In genomic region chr1:47438321-47439150, GRCh38 we compare ENCODE assay signal across 8 cellular contexts. TPM values are rescaled to one million over a fixed set of nuclear protein-coding genes. Genes with fewer than 3 reads are reported as not detected.
DNase-seq lines count a peak whose midpoint lies in the region; ATAC-seq and TF ChIP-seq lines count a peak whose summit lies in the region.

No MANE protein-coding gene starts in this region.

- H3K4me3 ChIP-seq in fibroblast of lung (replicated peaks in 1 of 4; ENCODE audit: control extremely low read depth in 1 of 4, insufficient read depth in 1 of 4, low read depth in 3 of 4, low read length in 4 of 4) (peak overlapping the region in 3 of 4 experiments; percentile 22 to 78 (median 37)), spleen (peak overlapping the region; percentile 64 to 88 (median 70))

- no peak for ATAC-seq in GM21717 (IDR thresholded peaks at IDR 0.05; ENCODE audit: unreplicated experiment)
- no peak for ATAC-seq in GM18505 (IDR thresholded peaks at IDR 0.05; ENCODE audit: unreplicated experiment)

- H3K27ac Mint-ChIP-seq in activated CD4-positive, alpha-beta T cell treated with anti-CD3 and anti-CD28 coated beads, Interleukin-2, amount 10 ng/mL, durations not matched to agents 24 days and 14 days, result peak overlapping the region; percentile 41

- H3K36me3 ChIP-seq in fibroblast of lung (ENCODE audit: control insufficient read depth, insufficient read depth, low read length), result no peaks in the 10 kb centered on the region
- peaks cover 0 to 1% (median 0%) of the 10 kb centered on the region in 6 donors for H3K36me3 ChIP-seq in spleen

- H2AFZ ChIP-seq in fibroblast of lung (ENCODE audit: low read length), result peak overlapping the region; percentile 8

- H3K9me3 ChIP-seq in fibroblast of lung (ENCODE audit: control insufficient read depth, insufficient read depth, low read depth, low read length) (no peaks in the 10 kb centered on the region), spleen (peaks cover 0 to 2% (median 0%) of the 10 kb centered on the region in 8 donors)

- H3K79me2 ChIP-seq in fibroblast of lung (ENCODE audit: control insufficient read depth, insufficient read depth, low read length), result no peaks in the 10 kb centered on the region

- H3K27ac ChIP-seq in fibroblast of lung (ENCODE audit: insufficient read depth, low read length) (no peak overlapping the region), spleen (peak overlapping the region in 7 of 8 donors; percentile 66 to 90 (median 88))

- H3K4me3 Mint-ChIP-seq in activated CD4-positive, alpha-beta T cell treated with anti-CD3 and anti-CD28 coated beads, Interleukin-2, amount 10 ng/mL, durations not matched to agents 24 days and 14 days, result peak overlapping the region; percentile 97

- peaks cover 17% of the 10 kb centered on the region for H3K36me3 Mint-ChIP-seq in activated CD4-positive, alpha-beta T cell treated with anti-CD3 and anti-CD28 coated beads, Interleukin-2, amount 10 ng/mL, durations not matched to agents 24 days and 14 days (ENCODE audit: low read depth)

- no peaks in the 10 kb centered on the region for H3K9me3 Mint-ChIP-seq in activated CD4-positive, alpha-beta T cell treated with anti-CD3 and anti-CD28 coated beads, Interleukin-2, amount 10 ng/mL, durations not matched to agents 24 days and 14 days

- TF ChIP-seq POLR2A in spleen (IDR thresholded peaks at IDR 0.05), result no peak
- no peak for TF ChIP-seq POLR2A in GM18505 (IDR thresholded peaks at IDR 0.05; ENCODE audit: borderline replicate concordance, extremely low read depth, insufficient read depth, insufficient read length)

- peak; percentile 34 for DNase-seq in NCI-H82 (lab: John Stamatoyannopoulos, UW)
- no peak for DNase-seq in NCI-H82 treated with DMSO at 0.1 percent for 48 hours (lab: John Stamatoyannopoulos, UW; ENCODE audit: unreplicated experiment)
- peak; percentile 79 for DNase-seq in activated CD4-positive, alpha-beta T cell treated with anti-CD3 and anti-CD28 coated beads, Interleukin-2, amount 10 ng/mL, durations not matched to agents 24 days and 14 days
- DNase-seq in fibroblast of lung (ENCODE audit: low read depth in 2 of 2), result no peak
- peak; percentile 83 for DNase-seq in spleen
- DNase-seq in AG08395 (ENCODE audit: low spot score), result no peak

- H4K20me1 ChIP-seq in fibroblast of lung (ENCODE audit: control insufficient read depth, extremely low read depth, insufficient read depth, low read length), result no peaks in the 10 kb centered on the region

- peaks cover 24% of the 10 kb centered on the region for H3K27me3 Mint-ChIP-seq in activated CD4-positive, alpha-beta T cell treated with anti-CD3 and anti-CD28 coated beads, Interleukin-2, amount 10 ng/mL, durations not matched to agents 24 days and 14 days

- H3K27me3 ChIP-seq in fibroblast of lung (ENCODE audit: control insufficient read depth, insufficient read depth, low read length) (peaks cover 6% of the 10 kb centered on the region), spleen (replicated peaks in 1 of 7) (peaks cover 4 to 100% (median 72%) of the 10 kb centered on the region in 7 donors)

- 1 to 5% (median 4%) methylated on average over 18 to 117 of the region's 117 CpGs for WGBS in spleen, 5 donors

- no peak overlapping the region for H3K4me2 ChIP-seq in fibroblast of lung (ENCODE audit: extremely low read depth, insufficient read depth, low read length)

- peak overlapping the region; percentile 44 for H3K9ac ChIP-seq in fibroblast of lung (ENCODE audit: insufficient read depth, low read length)

- H3K4me1 Mint-ChIP-seq in activated CD4-positive, alpha-beta T cell treated with anti-CD3 and anti-CD28 coated beads, Interleukin-2, amount 10 ng/mL, durations not matched to agents 24 days and 14 days, result peaks cover 20% of the 10 kb centered on the region

- TF ChIP-seq CTCF in fibroblast of lung (conservative IDR thresholded peaks at IDR 0.05 in 1 of 2, IDR thresholded peaks at IDR 0.05 in 1 of 2; ENCODE audit: low read depth in 1 of 2, low read length in 2 of 2) (no peak), spleen (IDR thresholded peaks at IDR 0.05 in 8 of 11, conservative IDR thresholded peaks at IDR 0.05 in 3 of 11) (no peak)

- H3K4me1 ChIP-seq in fibroblast of lung (ENCODE audit: control insufficient read depth, extremely low read depth, insufficient read depth, low read length) (no peaks in the 10 kb centered on the region), spleen (peaks cover 12 to 63% (median 45%) of the 10 kb centered on the region in 6 donors)

- intact Hi-C loops in activated CD4-positive, alpha-beta T cell treated with anti-CD3 and anti-CD28 coated beads, Interleukin-2, amount 10 ng/mL, durations not matched to agents 24 days and 14 days (cut with micrococcal nuclease), result loop anchor here (5.0 to 10.0 kb wide), 3 partner anchors 69 to 954 kb away; partner anchors contain the start of gene DMBX1
- intact Hi-C loops in spleen (cut with DNase I; ENCODE audit: low total_unique reads), result loop anchor here (5.0 kb wide), 1 partner anchor 274 kb away; no protein-coding TSS in a partner anchor

RNA-seq across cellular contexts. Expression of gene FOXD2, which starts 0.7 kb away (rescaled TPM):
- total RNA-seq in activated CD4-positive, alpha-beta T cell treated with anti-CD3 and anti-CD28 coated beads, Interleukin-2, amount 10 ng/mL, durations not matched to agents 24 days and 14 days, result 0.07 and 0.09 TPM in 2 replicates
- 0.51 and 0.83 TPM in 2 replicates for total RNA-seq in fibroblast of lung
- 0.08 and 0.19 TPM in 2 replicates for polyA plus RNA-seq in fibroblast of lung
- 0.45 and 0.63 TPM in 2 replicates for polyA plus RNA-seq in fibroblast of lung (2012)
- 0.12 and 0.19 TPM in 2 replicates for polyA minus RNA-seq in fibroblast of lung (ENCODE audit: low replicate concordance)
- 1 to 10 TPM in 3 of 7 donors, under 1 TPM in 4; 0.37 to 1.7 (median 0.92) TPM for total RNA-seq in spleen
- polyA plus RNA-seq in spleen, result under 1 TPM; 0.09 to 0.26 (median 0.09) TPM

RNA-seq across cellular contexts. Expression of gene FOXE3, which starts 22.5 kb away (rescaled TPM):
- total RNA-seq in activated CD4-positive, alpha-beta T cell treated with anti-CD3 and anti-CD28 coated beads, Interleukin-2, amount 10 ng/mL, durations not matched to agents 24 days and 14 days, result not detected in 2 replicates
- total RNA-seq in fibroblast of lung (not detected in 2 replicates), spleen (not detected)
- polyA plus RNA-seq in fibroblast of lung (0.03 TPM in 1 of 2 replicates, not detected in the other), spleen (not detected)
- not detected in 2 replicates for polyA plus RNA-seq in fibroblast of lung (2012)
- polyA minus RNA-seq in fibroblast of lung (ENCODE audit: low replicate concordance), result not detected in 2 replicates

Comparison
In these comparisons a context has a peak if more than half of its experiments do, and no peak if none do; other contexts are left out.
1. DNase-seq: peak in NCI-H82 (single experiment), activated CD4-positive, alpha-beta T cell treated with anti-CD3 and anti-CD28 coated beads, Interleukin-2, amount 10 ng/mL, durations not matched to agents 24 days and 14 days (single experiment) and spleen (single experiment); none in NCI-H82 treated with DMSO at 0.1 percent for 48 hours (single experiment), fibroblast of lung (0 of 2) and AG08395 (single experiment).